ENCODE assay signal across 1 cellular context in the genomic region with DNA sequence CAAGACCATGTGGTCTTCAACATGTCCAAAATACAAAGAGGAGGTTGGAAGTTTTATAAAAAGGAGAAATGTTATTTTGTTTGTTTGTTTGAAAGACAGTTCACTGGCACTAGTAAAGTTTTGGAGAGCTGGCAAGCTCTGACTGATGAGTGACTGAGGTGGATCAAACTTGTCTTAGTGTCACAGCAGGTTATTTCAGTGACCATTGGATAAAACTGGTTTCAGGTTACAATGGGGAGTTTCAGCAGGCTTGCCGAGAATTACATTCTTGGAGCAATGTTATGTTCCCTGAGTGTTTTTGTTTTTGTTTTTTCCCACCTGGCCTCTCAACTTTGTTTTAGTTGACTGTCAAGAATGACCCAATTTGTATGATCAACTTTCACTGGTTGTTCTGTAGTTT.
TF ChIP-seq lines count a peak whose summit lies in the region.

No MANE protein-coding gene starts in this region.

TF ChIP-seq in H1, 55 proteins besides CTCF, POLR2A, EP300 and RAD21 (continued from another document):
- TF ChIP-seq, protein P1, sequence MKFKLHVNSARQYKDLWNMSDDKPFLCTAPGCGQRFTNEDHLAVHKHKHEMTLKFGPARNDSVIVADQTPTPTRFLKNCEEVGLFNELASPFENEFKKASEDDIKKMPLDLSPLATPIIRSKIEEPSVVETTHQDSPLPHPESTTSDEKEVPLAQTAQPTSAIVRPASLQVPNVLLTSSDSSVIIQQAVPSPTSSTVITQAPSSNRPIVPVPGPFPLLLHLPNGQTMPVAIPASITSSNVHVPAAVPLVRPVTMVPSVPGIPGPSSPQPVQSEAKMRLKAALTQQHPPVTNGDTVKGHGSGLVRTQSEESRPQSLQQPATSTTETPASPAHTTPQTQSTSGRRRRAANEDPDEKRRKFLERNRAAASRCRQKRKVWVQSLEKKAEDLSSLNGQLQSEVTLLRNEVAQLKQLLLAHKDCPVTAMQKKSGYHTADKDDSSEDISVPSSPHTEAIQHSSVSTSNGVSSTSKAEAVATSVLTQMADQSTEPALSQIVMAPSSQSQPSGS (IDR thresholded peaks at IDR 0.05; ENCODE audit: low read length) = no peak
- TF ChIP-seq EZH2 (IDR thresholded peaks at IDR 0.05; ENCODE audit: low read depth, low read length, severe bottlenecking) (no peak), POLR2AphosphoS5 (IDR thresholded peaks at IDR 0.05; ENCODE audit: low read depth, low read length) (no peak)
